In genomic region chr18:76722224-76723061, GRCh38 we compare ENCODE assay signal across 16 cellular contexts.
A peak's percentile ranks its signal among the peaks of the same experiment; 100 is the strongest.
DNase-seq lines count a peak whose midpoint lies in the region; ATAC-seq and TF ChIP-seq lines count a peak whose summit lies in the region.
"Had no signal": no experiment of that assay in that cellular context is flagged by ENCODE, and none has a peak within 500 bp of the region (broad histone marks: within the 10 kb centered on the region; RNA-seq: fewer than 3 reads in every experiment).

No MANE protein-coding gene starts in this region.

- no peak for DNase-seq in activated CD8-positive, alpha-beta T cell treated with anti-CD3 and anti-CD28 coated beads, Interleukin-2, amount 10 ng/mL, durations not matched to agents 7 days and 5 days
- DNase-seq in activated CD8-positive, alpha-beta T cell treated with anti-CD3 and anti-CD28 coated beads for 36 hours = no peak
- no peak for DNase-seq in CD8-positive, alpha-beta T cell
- DNase-seq in T-helper 17 cell = no peak
- peak in 1 of 10 donors; percentile 3 for DNase-seq in naive thymus-derived CD8-positive, alpha-beta T cell
- no peak for DNase-seq in prostate gland (ENCODE audit: low spot score)
- DNase-seq in DMS114 treated with DMSO at 0.1 percent for 48 hours (lab: John Stamatoyannopoulos, UW; ENCODE audit: unreplicated experiment) = no peak
- DNase-seq in left cardiac atrium = no peak
- DNase-seq: DMS 273 treated with DMSO at 0.1 percent for 48 hours, EL, MM.1S, NCI-H1105, NCI-H1694 treated with DMSO at 0.1 percent for 48 hours, NCI-H446, PC-9 had no signal

- peak overlapping the region; percentile 88 for H3K27ac Mint-ChIP-seq in activated CD8-positive, alpha-beta T cell treated with anti-CD3 and anti-CD28 coated beads, Interleukin-2, amount 10 ng/mL, durations not matched to agents 7 days and 5 days
- no peak overlapping the region for H3K27ac Mint-ChIP-seq in activated CD8-positive, alpha-beta T cell treated with anti-CD3 and anti-CD28 coated beads for 36 hours
- peak overlapping the region; percentile 80 for H3K27ac Mint-ChIP-seq in CD8-positive, alpha-beta T cell
- peak overlapping the region; percentile 77 for H3K27ac Mint-ChIP-seq in T-helper 17 cell
- peak overlapping the region in 5 of 10 donors; percentile 35 to 80 (median 52) for H3K27ac Mint-ChIP-seq in naive thymus-derived CD8-positive, alpha-beta T cell

- peaks cover 32% of the 10 kb centered on the region for H3K27me3 Mint-ChIP-seq in activated CD8-positive, alpha-beta T cell treated with anti-CD3 and anti-CD28 coated beads, Interleukin-2, amount 10 ng/mL, durations not matched to agents 7 days and 5 days (ENCODE audit: low read depth)
- peaks cover 23% of the 10 kb centered on the region for H3K27me3 Mint-ChIP-seq in activated CD8-positive, alpha-beta T cell treated with anti-CD3 and anti-CD28 coated beads for 36 hours
- H3K27me3 Mint-ChIP-seq in CD8-positive, alpha-beta T cell (ENCODE audit: low read depth) = peaks cover 9% of the 10 kb centered on the region
- no peaks in the 10 kb centered on the region for H3K27me3 Mint-ChIP-seq in T-helper 17 cell
- peaks cover 0 to 21% (median 7%) of the 10 kb centered on the region in 5 donors for H3K27me3 Mint-ChIP-seq in naive thymus-derived CD8-positive, alpha-beta T cell

- TF ChIP-seq POLR2A in prostate gland (IDR thresholded peaks at IDR 0.05) = no peak

- ATAC-seq in activated CD8-positive, alpha-beta T cell treated with anti-CD3 and anti-CD28 coated beads, Interleukin-2, amount 10 ng/mL, durations not matched to agents 7 days and 5 days = no peak
- no peak for ATAC-seq in activated CD8-positive, alpha-beta T cell treated with anti-CD3 and anti-CD28 coated beads for 36 hours
- no peak for ATAC-seq in CD8-positive, alpha-beta T cell
- ATAC-seq in T-helper 17 cell (no peak), left cardiac atrium (no peak)
- ATAC-seq in naive thymus-derived CD8-positive, alpha-beta T cell = no peak

- H3K9me3 ChIP-seq in CD8-positive, alpha-beta T cell (ENCODE audit: low read length) = no peaks in the 10 kb centered on the region
- no peaks in the 10 kb centered on the region for H3K9me3 ChIP-seq in T-helper 17 cell (ENCODE audit: control insufficient read depth, low read length, poor library complexity, severe bottlenecking)
- no peaks in the 10 kb centered on the region for H3K9me3 ChIP-seq in prostate gland

- no peak overlapping the region for H3K4me3 ChIP-seq in CD8-positive, alpha-beta T cell (ENCODE audit: low read depth, low read length)
- H3K4me3 ChIP-seq in prostate gland = no peak overlapping the region
- H3K4me3 ChIP-seq: PC-9 had no signal

- peaks cover 50% of the 10 kb centered on the region for H3K4me1 ChIP-seq in CD8-positive, alpha-beta T cell (ENCODE audit: insufficient read depth, low read length)
- no peaks in the 10 kb centered on the region for H3K4me1 ChIP-seq in prostate gland (replicated peaks)

- H3K27me3 ChIP-seq in CD8-positive, alpha-beta T cell (ENCODE audit: insufficient read depth, low read length) = no peaks in the 10 kb centered on the region
- no peaks in the 10 kb centered on the region for H3K27me3 ChIP-seq in prostate gland (replicated peaks; ENCODE audit: insufficient read depth)

- peaks cover 6% of the 10 kb centered on the region for H3K36me3 Mint-ChIP-seq in activated CD8-positive, alpha-beta T cell treated with anti-CD3 and anti-CD28 coated beads, Interleukin-2, amount 10 ng/mL, durations not matched to agents 7 days and 5 days (ENCODE audit: low read depth)
- H3K36me3 Mint-ChIP-seq in activated CD8-positive, alpha-beta T cell treated with anti-CD3 and anti-CD28 coated beads for 36 hours (ENCODE audit: low read depth) = no peaks in the 10 kb centered on the region
- H3K36me3 Mint-ChIP-seq in CD8-positive, alpha-beta T cell = no peaks in the 10 kb centered on the region
- no peaks in the 10 kb centered on the region for H3K36me3 Mint-ChIP-seq in T-helper 17 cell (ENCODE audit: low read depth)
- H3K36me3 Mint-ChIP-seq in naive thymus-derived CD8-positive, alpha-beta T cell = no peaks in the 10 kb centered on the region

- no peaks in the 10 kb centered on the region for H3K36me3 ChIP-seq in CD8-positive, alpha-beta T cell (ENCODE audit: insufficient read depth, low read length)
- no peaks in the 10 kb centered on the region for H3K36me3 ChIP-seq in prostate gland

- H3K4me1 Mint-ChIP-seq in activated CD8-positive, alpha-beta T cell treated with anti-CD3 and anti-CD28 coated beads, Interleukin-2, amount 10 ng/mL, durations not matched to agents 7 days and 5 days (ENCODE audit: low read depth) = peaks cover 42% of the 10 kb centered on the region
- peaks cover 32% of the 10 kb centered on the region for H3K4me1 Mint-ChIP-seq in activated CD8-positive, alpha-beta T cell treated with anti-CD3 and anti-CD28 coated beads for 36 hours (ENCODE audit: low read depth)
- H3K4me1 Mint-ChIP-seq in CD8-positive, alpha-beta T cell (ENCODE audit: low read depth) = peaks cover 45% of the 10 kb centered on the region
- peaks cover 37% of the 10 kb centered on the region for H3K4me1 Mint-ChIP-seq in T-helper 17 cell
- H3K4me1 Mint-ChIP-seq in naive thymus-derived CD8-positive, alpha-beta T cell = peaks cover 28 to 52% (median 41%) of the 10 kb centered on the region in 4 donors

- 96% methylated on average over 14 of the region's 14 CpGs for WGBS in prostate gland

- TF ChIP-seq CTCF in activated CD8-positive, alpha-beta T cell treated with anti-CD3 and anti-CD28 coated beads for 36 hours (IDR thresholded peaks at IDR 0.05) = no peak
- no peak for TF ChIP-seq CTCF in CD8-positive, alpha-beta T cell (IDR thresholded peaks at IDR 0.05)
- no peak for TF ChIP-seq CTCF in prostate gland (IDR thresholded peaks at IDR 0.05)

- H3K4me3 Mint-ChIP-seq in activated CD8-positive, alpha-beta T cell treated with anti-CD3 and anti-CD28 coated beads, Interleukin-2, amount 10 ng/mL, durations not matched to agents 7 days and 5 days = no peak overlapping the region
- H3K4me3 Mint-ChIP-seq in activated CD8-positive, alpha-beta T cell treated with anti-CD3 and anti-CD28 coated beads for 36 hours = no peak overlapping the region
- H3K4me3 Mint-ChIP-seq in CD8-positive, alpha-beta T cell = peak overlapping the region; percentile 68
- H3K4me3 Mint-ChIP-seq in T-helper 17 cell = peak overlapping the region; percentile 85
- peak overlapping the region; percentile 71 to 85 (median 82) for H3K4me3 Mint-ChIP-seq in naive thymus-derived CD8-positive, alpha-beta T cell

- CTCF ChIA-PET in activated CD8-positive, alpha-beta T cell treated with anti-CD3 and anti-CD28 coated beads, Interleukin-2, amount 10 ng/mL, durations not matched to agents 7 days and 5 days (lab: Charles Lee) = interaction anchor here (0.9 to 2.3 kb wide), 5 partner anchors 13 to 348 kb away, joined by 3 to 31 read pairs (median 7); no protein-coding TSS in a partner anchor
- CTCF ChIA-PET in activated CD8-positive, alpha-beta T cell treated with anti-CD3 and anti-CD28 coated beads for 36 hours (lab: Charles Lee) = interaction anchor here (1.9 kb wide), 1 partner anchor 80 kb away, joined by 16 read pairs; no protein-coding TSS in a partner anchor
- CTCF ChIA-PET in CD8-positive, alpha-beta T cell (lab: Charles Lee) = interaction anchor here (0.8 to 3.4 kb wide), 4 partner anchors 12 to 322 kb away, joined by 3 to 23 read pairs (median 10); no protein-coding TSS in a partner anchor

- H3K27ac ChIP-seq in CD8-positive, alpha-beta T cell (ENCODE audit: low read depth, low read length) = no peak overlapping the region
- no peak overlapping the region for H3K27ac ChIP-seq in prostate gland
- H3K27ac ChIP-seq: KMS-11, PC-9 had no signal

- intact Hi-C loops in activated CD8-positive, alpha-beta T cell treated with anti-CD3 and anti-CD28 coated beads for 36 hours (cut with micrococcal nuclease) = no loop called here
- intact Hi-C loops in CD8-positive, alpha-beta T cell (cut with DNase I, micrococcal nuclease) = loop anchor here in 1 of 2 experiments (5.0 kb wide), 2 partner anchors 80 to 230 kb away; no protein-coding TSS in a partner anchor
- intact Hi-C loops in prostate gland (cut with DNase I) = no loop called here
- intact Hi-C loops in left cardiac atrium (cut with DNase I) = no loop called here

- H3K9me3 Mint-ChIP-seq in activated CD8-positive, alpha-beta T cell treated with anti-CD3 and anti-CD28 coated beads, Interleukin-2, amount 10 ng/mL, durations not matched to agents 7 days and 5 days (ENCODE audit: insufficient read depth) = no peaks in the 10 kb centered on the region
- no peaks in the 10 kb centered on the region for H3K9me3 Mint-ChIP-seq in activated CD8-positive, alpha-beta T cell treated with anti-CD3 and anti-CD28 coated beads for 36 hours
- H3K9me3 Mint-ChIP-seq in CD8-positive, alpha-beta T cell = no peaks in the 10 kb centered on the region
- H3K9me3 Mint-ChIP-seq in naive thymus-derived CD8-positive, alpha-beta T cell = no peaks in the 10 kb centered on the region

- POLR2A ChIA-PET in activated CD8-positive, alpha-beta T cell treated with anti-CD3 and anti-CD28 coated beads, Interleukin-2, amount 10 ng/mL, durations not matched to agents 7 days and 5 days (lab: Charles Lee) = interaction anchor here (1.2 to 1.4 kb wide), 2 partner anchors 65 to 99 kb away, joined by 6 read pairs; no protein-coding TSS in a partner anchor
- POLR2A ChIA-PET in activated CD8-positive, alpha-beta T cell treated with anti-CD3 and anti-CD28 coated beads for 36 hours (lab: Charles Lee) = interaction anchor here (0.8 to 1.4 kb wide), 2 partner anchors 13 to 225 kb away, joined by 3 to 8 read pairs; no protein-coding TSS in a partner anchor
- POLR2A ChIA-PET in CD8-positive, alpha-beta T cell (lab: Charles Lee) = interaction anchor here (1.1 to 1.2 kb wide), 2 partner anchors 7 to 271 kb away, joined by 3 read pairs; no protein-coding TSS in a partner anchor
- POLR2A ChIA-PET in naive thymus-derived CD8-positive, alpha-beta T cell (lab: Charles Lee) = interaction anchor here (0.9 to 1.2 kb wide), 3 partner anchors 9 to 229 kb away, joined by 3 to 7 read pairs (median 3); no protein-coding TSS in a partner anchor

Comparison
In these comparisons a context has a peak if more than half of its experiments do, and no peak if none do; other contexts are left out.
1. H3K4me3 Mint-ChIP-seq: peak in CD8-positive, alpha-beta T cell (single experiment), T-helper 17 cell (single experiment) and naive thymus-derived CD8-positive, alpha-beta T cell (10 of 10); none in activated CD8-positive, alpha-beta T cell treated with anti-CD3 and anti-CD28 coated beads, Interleukin-2, amount 10 ng/mL, durations not matched to agents 7 days and 5 days (single experiment) and activated CD8-positive, alpha-beta T cell treated with anti-CD3 and anti-CD28 coated beads for 36 hours (single experiment).